ENCODE assay signal across 23 cellular contexts in the genomic region with DNA sequence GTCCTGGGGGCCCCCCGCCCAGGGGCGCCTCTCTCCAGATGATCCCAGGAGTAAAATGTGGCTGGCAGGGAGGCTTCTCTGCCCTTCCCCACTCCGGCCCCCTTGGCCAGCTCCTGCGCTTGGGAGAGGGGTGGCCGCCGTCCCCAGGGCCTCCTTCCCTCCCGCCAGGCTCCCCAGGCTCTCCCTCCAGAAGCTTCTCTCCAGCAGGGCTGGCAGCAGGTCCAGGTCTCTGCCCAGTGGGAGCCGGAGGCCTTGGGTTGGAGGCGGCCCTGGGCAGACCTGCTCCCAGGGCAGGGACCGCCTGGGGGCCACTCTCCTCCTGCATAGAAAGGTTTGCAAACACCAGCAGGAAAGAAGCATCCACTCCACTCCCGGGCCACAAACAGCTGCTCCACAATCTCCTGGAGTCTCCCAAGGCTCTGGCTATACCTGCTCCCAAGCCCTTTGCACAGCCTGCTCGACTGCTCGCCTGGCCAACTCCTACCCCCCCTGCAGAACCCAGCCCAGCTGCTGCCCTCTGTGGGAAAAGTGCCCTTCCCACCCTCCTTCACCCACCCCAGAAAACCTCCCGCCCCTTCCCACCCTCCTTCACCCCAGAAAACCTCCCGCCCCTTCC.
"Had no signal": no experiment of that assay in that cellular context is flagged by ENCODE, and none has a peak within 500 bp of the region (broad histone marks: within the 10 kb centered on the region; RNA-seq: fewer than 3 reads in every experiment).

No MANE protein-coding gene starts in this region.

- H3K27me3 ChIP-seq: breast epithelium, heart left ventricle, tibial nerve had no signal

- ATAC-seq: activated CD8-positive, alpha-beta T cell treated with anti-CD3 and anti-CD28 coated beads for 36 hours; activated naive CD4-positive, alpha-beta T cell treated with anti-CD3 and anti-CD28 coated beads, Interleukin-2, amount 50 U/mL, for 72 hours; heart left ventricle; left colon; psoas muscle; stimulated activated naive B cell treated with anti-CD40 and anti-IgM and Interleukin-4, amounts not matched to agents 10 μg/mL and 1 μg/mL and 100 μg/mL, for 72 hours had no signal

- DNase-seq: activated CD4-positive, alpha-beta T cell treated with anti-CD3 and anti-CD28 coated beads for 1 hour; activated CD4-positive, alpha-beta T cell treated with anti-CD3 and anti-CD28 coated beads, Interleukin-2, amount 10 ng/mL, durations not matched to agents 7 days and 5 days; activated CD8-positive, alpha-beta T cell treated with anti-CD3 and anti-CD28 coated beads for 36 hours; activated T-cell treated with anti-CD3 and anti-CD28 coated beads, Interleukin-2, amount 50 U/mL, for 48 hours; dermis blood vessel endothelial cell; effector CD4-positive, alpha-beta T cell; heart left ventricle; hypothalamus; immature natural killer cell; kidney; left colon; mammary epithelial cell; naive B cell; nucleus accumbens; stimulated activated CD4-positive, alpha-beta T cell treated with anti-CD3 and anti-CD28 coated beads, Interleukin-15, amount 100 ng/mL, for 24 hours; stimulated activated CD4-positive, alpha-beta T cell treated with anti-CD3 and anti-CD28 coated beads, Interleukin-2, amount 100 ng/mL, for 24 hours; stimulated activated naive B cell treated with anti-CD40 and anti-IgM and Interleukin-4, amounts not matched to agents 10 μg/mL and 1 μg/mL and 100 μg/mL, for 72 hours; T-helper 2 cell had no signal

- H3K4me3 ChIP-seq: breast epithelium, heart left ventricle, psoas muscle, tibial nerve had no signal

- H3K9me3 ChIP-seq: breast epithelium, heart left ventricle, psoas muscle, tibial nerve had no signal

- H3K27ac ChIP-seq: heart left ventricle, parathyroid adenoma, psoas muscle had no signal

- H3K36me3 ChIP-seq: breast epithelium had no signal

- H3K4me1 ChIP-seq: parathyroid adenoma had no signal
